20 cellular contexts compared by ENCODE assay signal in the genomic region with DNA sequence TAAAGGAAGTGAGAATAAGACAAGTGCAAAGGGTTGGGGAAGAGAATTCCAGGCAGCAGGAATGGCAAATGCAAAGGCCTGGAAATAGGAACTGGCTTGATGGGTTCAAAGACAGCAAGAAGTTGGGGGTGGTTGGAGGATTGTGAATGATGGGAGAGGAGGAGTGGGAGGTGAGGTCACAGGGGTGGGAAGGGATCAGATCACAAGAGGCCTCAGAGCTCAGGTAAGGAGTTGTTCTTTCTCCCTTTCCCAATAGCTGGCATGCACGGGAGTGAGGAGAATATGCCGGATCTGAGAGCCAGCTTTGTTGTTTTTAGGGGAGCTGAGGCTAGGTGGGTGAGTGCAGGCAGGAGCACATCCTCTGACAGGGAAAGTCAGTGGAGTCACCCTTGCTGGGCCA.
A peak's percentile ranks its signal among the peaks of the same experiment; 100 is the strongest.
DNase-seq lines count a peak whose midpoint lies in the region; ATAC-seq, FAIRE-seq and TF ChIP-seq lines count a peak whose summit lies in the region.
"Had no signal": no experiment of that assay in that cellular context is flagged by ENCODE, and none has a peak within 500 bp of the region (broad histone marks: within the 10 kb centered on the region; RNA-seq: fewer than 3 reads in every experiment).

No MANE protein-coding gene starts in this region.

- ATAC-seq in HG02973 (IDR thresholded peaks at IDR 0.05; ENCODE audit: unreplicated experiment): no peak
- ATAC-seq: A549; CD8-positive, alpha-beta T cell had no signal

- peaks cover 9% of the 10 kb centered on the region for H3K4me1 ChIP-seq in HEK293 (ENCODE audit: control insufficient read depth, insufficient read depth, low read length)
- peaks cover 22 to 33% of the 10 kb centered on the region in 2 experiments for H3K4me1 ChIP-seq in trophoblast cell (ENCODE audit: control insufficient read depth in 1 of 2, insufficient read depth in 2 of 2, low read length in 2 of 2)
- H3K4me1 ChIP-seq: A549 had no signal

- no peak overlapping the region for H3K18ac ChIP-seq in trophoblast cell (ENCODE audit: low read length)

- peaks cover 19% of the 10 kb centered on the region for H3K79me1 ChIP-seq in trophoblast cell (ENCODE audit: low read length)

- CTCF ChIA-PET in HEK293 (lab: Yijun Ruan, JAX): no interaction called here

- no peak overlapping the region for H2AK5ac ChIP-seq in trophoblast cell (ENCODE audit: low read length)

- H3K36me3 ChIP-seq in HEK293 (ENCODE audit: control insufficient read depth in 2 of 2, insufficient read depth in 1 of 2, low read length in 2 of 2): no peaks in the 10 kb centered on the region
- H3K36me3 ChIP-seq in bronchial epithelial cell (ENCODE audit: control insufficient read depth, insufficient read depth, low read length): no peaks in the 10 kb centered on the region
- H3K36me3 ChIP-seq in trophoblast cell (ENCODE audit: control insufficient read depth in 1 of 2, insufficient read depth in 2 of 2, low read length in 2 of 2): no peaks in the 10 kb centered on the region
- H3K36me3 ChIP-seq: BLaER1 treated with 17β-estradiol and CSF1 and Interleukin-3, amounts not matched to agents 10 nM and 100 nM had no signal

- peaks cover 2% of the 10 kb centered on the region for H3K79me2 ChIP-seq in trophoblast cell (ENCODE audit: control insufficient read depth, insufficient read depth, low read length, poor library complexity)

- H2BK5ac ChIP-seq in trophoblast cell (ENCODE audit: low read depth, low read length, poor library complexity): no peak overlapping the region

- no CpG with 5 or more reads among the region's 2 CpGs for WGBS in trophoblast cell (ENCODE audit: extremely low coverage, insufficient coverage, insufficient read length)

- H3K27me3 ChIP-seq in bronchial epithelial cell (ENCODE audit: control insufficient read depth, insufficient read depth, low read length) (no peaks in the 10 kb centered on the region), trophoblast cell (ENCODE audit: insufficient read depth, low read length) (no peaks in the 10 kb centered on the region)
- H3K27me3 ChIP-seq: BLaER1 treated with 17β-estradiol and CSF1 and Interleukin-3, amounts not matched to agents 10 nM and 100 nM had no signal

- no peak overlapping the region for H3K4me2 ChIP-seq in trophoblast cell (ENCODE audit: low read length)
- H3K4me2 ChIP-seq: A549; BLaER1 treated with 17β-estradiol and CSF1 and Interleukin-3, amounts not matched to agents 10 nM and 100 nM had no signal

- H3K4me3 ChIP-seq in HEK293 (ENCODE audit: low read depth, low read length) (no peak overlapping the region), bronchial epithelial cell (ENCODE audit: low read depth, low read length) (no peak overlapping the region), trophoblast cell (ENCODE audit: low read depth, low read length) (no peak overlapping the region)
- H3K4me3 ChIP-seq: A549; BLaER1 treated with 17β-estradiol and CSF1 and Interleukin-3, amounts not matched to agents 10 nM and 100 nM had no signal

- DNase-seq in bronchial epithelial cell (ENCODE audit: low read depth): no peak
- no peak for DNase-seq in trophoblast cell
- DNase-seq in stimulated activated CD4-positive, alpha-beta T cell treated with anti-CD3 and anti-CD28 coated beads, Interleukin-4, amount 100 ng/mL, for 24 hours: no peak
- DNase-seq: AML-193; Caco-2; Calu3; CD4-positive, alpha-beta T cell; CD8-positive, alpha-beta T cell; DMS79 treated with DMSO at 0.1 percent for 48 hours; GF-D8 had no signal

- H3K27ac ChIP-seq in HEK293 (ENCODE audit: extremely low read depth, low read depth, low read length) (no peak overlapping the region), trophoblast cell (ENCODE audit: low read depth, low read length) (no peak overlapping the region)
- H3K27ac ChIP-seq: 22Rv1; A549; BLaER1 treated with 17β-estradiol and CSF1 and Interleukin-3, amounts not matched to agents 10 nM and 100 nM; C4-2B had no signal

- H3K4ac ChIP-seq in trophoblast cell (ENCODE audit: low read depth, low read length): no peak overlapping the region

- H3K23ac ChIP-seq in trophoblast cell (ENCODE audit: low read length): no peak overlapping the region

- peak overlapping the region; percentile 24 for H2BK120ac ChIP-seq in trophoblast cell (ENCODE audit: insufficient read depth, low read length, poor library complexity)

- H4K12ac ChIP-seq in trophoblast cell (ENCODE audit: low read depth, low read length): no peak overlapping the region

- no peak overlapping the region for H3K14ac ChIP-seq in trophoblast cell (ENCODE audit: low read length)

- TF ChIP-seq CTCF in HEK293 (tag by site-specific recombination; IDR thresholded peaks at IDR 0.05) (no peak), bronchial epithelial cell (IDR thresholded peaks at IDR 0.05; ENCODE audit: insufficient read depth, low read length, severe bottlenecking) (no peak)

- POLR2A ChIA-PET in HEK293 (lab: Yijun Ruan, JAX): no interaction called here

- no peak overlapping the region for H4K91ac ChIP-seq in trophoblast cell (ENCODE audit: low read depth, low read length)

- H3K9me3 ChIP-seq in HEK293 (ENCODE audit: control insufficient read depth, insufficient read depth, low read depth, low read length) (no peaks in the 10 kb centered on the region), trophoblast cell (ENCODE audit: insufficient read depth, low read depth, low read length) (no peaks in the 10 kb centered on the region)
- H3K9me3 ChIP-seq: A549; BLaER1 treated with 17β-estradiol and CSF1 and Interleukin-3, amounts not matched to agents 10 nM and 100 nM; Caco-2 had no signal

- H3K9ac ChIP-seq in trophoblast cell (ENCODE audit: low read length): no peak overlapping the region
- H3K9ac ChIP-seq: BLaER1 treated with 17β-estradiol and CSF1 and Interleukin-3, amounts not matched to agents 10 nM and 100 nM had no signal

- peak; percentile 80 for FAIRE-seq in bronchial epithelial cell (lab: Jason Lieb, UNC)
- FAIRE-seq: A549, D721Med, G401.6, GM12891, GM19239 had no signal

- no peak overlapping the region for H2AFZ ChIP-seq in trophoblast cell (ENCODE audit: insufficient read depth, low read length, poor library complexity)

- no peak overlapping the region for H4K8ac ChIP-seq in trophoblast cell (ENCODE audit: low read depth, low read length)

- H2BK12ac ChIP-seq in trophoblast cell (ENCODE audit: low read length): peak overlapping the region; percentile 92

TF ChIP-seq in HEK293, 187 proteins besides CTCF, POLR2A, EP300 and RAD21:
- TF ChIP-seq ZNF776 (tag by site-specific recombination; IDR thresholded peaks at IDR 0.05; ENCODE audit: borderline replicate concordance) (no peak), GLIS1 (tag by site-specific recombination; IDR thresholded peaks at IDR 0.05) (no peak), ZNF211 (tag by site-specific recombination; IDR thresholded peaks at IDR 0.05; ENCODE audit: low read depth) (no peak), EGR2 (tag by site-specific recombination; IDR thresholded peaks at IDR 0.05; ENCODE audit: low read depth) (peak; percentile 67), ZNF221 (tag by site-specific recombination; IDR thresholded peaks at IDR 0.05; ENCODE audit: borderline replicate concordance) (no peak), ZNF132 (tag by site-specific recombination; IDR thresholded peaks at IDR 0.05; ENCODE audit: borderline replicate concordance) (no peak), ZNF544 (tag by site-specific recombination; IDR thresholded peaks at IDR 0.05) (no peak), ZFHX2 (tag by site-specific recombination; conservative IDR thresholded peaks at IDR 0.05) (peak; percentile 35; the same call in 1 of the 2 replicates), BCL11B (tag by site-specific recombination; IDR thresholded peaks at IDR 0.05; ENCODE audit: low read depth) (no peak), TRIM28 (IDR thresholded peaks at IDR 0.05; ENCODE audit: borderline replicate concordance, low read length) (no peak), ZNF660 (tag by site-specific recombination; IDR thresholded peaks at IDR 0.05) (no peak), KLF1 (tag by site-specific recombination; IDR thresholded peaks at IDR 0.05) (no peak), ZNF366 (tag by site-specific recombination; conservative IDR thresholded peaks at IDR 0.05) (no peak)
